In the genomic region with DNA sequence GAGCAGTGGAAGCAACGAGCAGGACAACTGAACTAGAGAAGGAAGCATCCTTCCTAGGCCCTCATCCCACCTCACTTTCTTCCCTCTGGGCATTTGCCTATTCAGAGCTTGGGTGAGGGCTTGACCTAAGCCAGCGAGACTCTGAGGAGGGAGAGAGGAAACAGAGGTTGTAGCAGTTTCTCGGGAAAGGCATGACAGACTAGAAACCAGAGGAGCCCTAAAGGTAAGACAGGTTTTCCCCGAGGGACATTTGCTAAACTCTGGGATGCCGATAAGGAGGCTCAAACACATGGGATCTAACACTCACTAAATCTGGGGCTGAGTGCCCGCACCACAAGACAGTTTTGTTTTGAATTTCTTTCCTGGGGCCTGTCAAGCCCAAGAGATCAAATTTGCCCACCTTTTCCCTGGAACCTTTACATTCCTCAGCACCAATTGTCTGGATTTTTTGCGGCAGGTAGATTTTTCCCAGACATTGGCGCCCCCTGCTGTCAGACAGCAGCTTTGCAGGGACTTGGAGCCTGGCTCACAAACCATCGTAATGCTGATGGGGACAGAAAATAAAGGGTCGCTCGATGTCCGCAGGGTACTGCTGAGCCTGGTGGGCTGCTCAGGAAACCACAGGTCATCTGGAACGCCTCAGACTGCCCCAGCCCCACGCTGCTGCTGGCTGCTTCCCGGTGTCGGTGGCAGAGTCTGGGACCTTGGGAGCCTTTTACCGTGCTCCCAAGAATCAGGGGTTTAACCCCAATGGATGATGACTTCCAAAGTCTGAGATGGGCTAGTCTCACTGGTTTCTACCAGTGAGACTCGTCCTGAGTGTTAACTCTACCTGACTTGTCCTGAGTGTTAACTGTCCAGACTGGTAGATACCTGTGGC, we compare ENCODE assay signal across 8 cellular contexts. TPM values are rescaled to one million over a fixed set of nuclear protein-coding genes. Genes with fewer than 3 reads are reported as not detected.
DNase-seq lines count a peak whose midpoint lies in the region; ATAC-seq and TF ChIP-seq lines count a peak whose summit lies in the region.

No MANE protein-coding gene starts in this region.

- in situ Hi-C loops in Caki2 (cut with HindIII; ENCODE audit: low pct_unique_long_range_greater_than_20kb, low sequenced_read_pairs): no loop called here

- H3K4me1 Mint-ChIP-seq in endodermal cell: peaks cover 6% of the 10 kb centered on the region
- peaks cover 26% of the 10 kb centered on the region for H3K4me1 Mint-ChIP-seq in nephron progenitor cell
- H3K4me1 Mint-ChIP-seq in type B pancreatic cell (ENCODE audit: unreplicated experiment): peaks cover 10% of the 10 kb centered on the region

- TF ChIP-seq CTCF in endodermal cell (conservative IDR thresholded peaks at IDR 0.05) (peak; percentile 97), nephron progenitor cell (IDR thresholded peaks at IDR 0.05) (peak; percentile 98), type B pancreatic cell (conservative IDR thresholded peaks at IDR 0.05) (peak; percentile 98)

- H3K4me3 Mint-ChIP-seq in endodermal cell (no peak overlapping the region), nephron progenitor cell (no peak overlapping the region), type B pancreatic cell (no peak overlapping the region)

- H3K9ac ChIP-seq in HUES48 (ENCODE audit: low read depth, low read length) (no peak overlapping the region), endodermal cell (ENCODE audit: extremely low read depth, low read length, poor library complexity, severe bottlenecking) (no peak overlapping the region)

- H3K36me3 Mint-ChIP-seq in endodermal cell (ENCODE audit: low read depth) (no peaks in the 10 kb centered on the region), nephron progenitor cell (ENCODE audit: low read depth) (no peaks in the 10 kb centered on the region), type B pancreatic cell (no peaks in the 10 kb centered on the region)

- no peak for ATAC-seq in HG02840 (IDR thresholded peaks at IDR 0.05; ENCODE audit: low FRiP score, unreplicated experiment)
- ATAC-seq in GM19328 (IDR thresholded peaks at IDR 0.05; ENCODE audit: unreplicated experiment): no peak

- H3K9me3 Mint-ChIP-seq in endodermal cell (peaks cover 6% of the 10 kb centered on the region), nephron progenitor cell (peaks cover 19% of the 10 kb centered on the region), type B pancreatic cell (peaks cover 5% of the 10 kb centered on the region)

- H3K9me3 ChIP-seq in HUES48 (ENCODE audit: control insufficient read depth, insufficient read depth, low read length) (no peaks in the 10 kb centered on the region), endodermal cell (ENCODE audit: control insufficient read depth, low read length) (peaks cover 12% of the 10 kb centered on the region)

- 39 to 43% methylated on average over 13 to 18 of the region's 18 CpGs for WGBS in endodermal cell (ENCODE audit: insufficient coverage in 1 of 2, insufficient read length in 1 of 2), 2 experiments

- peak overlapping the region; percentile 42; the same call in 1 of the 2 replicates for H3K4me3 ChIP-seq in HUES48 (ENCODE audit: low read depth, low read length)
- no peak overlapping the region for H3K4me3 ChIP-seq in endodermal cell (ENCODE audit: low read length)

- DNase-seq in Caki2 (ENCODE audit: low read depth) (peak; percentile 25), endodermal cell (peak; percentile 92), nephron progenitor cell (peak; percentile 75), type B pancreatic cell (ENCODE audit: extremely low spot score, unreplicated experiment) (no peak)
- peak; percentile 37 to 44 for DNase-seq in activated CD4-positive, alpha-beta T cell treated with anti-CD3 and anti-CD28 coated beads, Interleukin-2, amount 50 U/mL, for 24 hours (ENCODE audit: low read depth in 1 of 2, low spot score in 1 of 2)

- no peak overlapping the region for H3K27ac ChIP-seq in HUES48 (ENCODE audit: low read depth, low read length)
- no peak overlapping the region for H3K27ac ChIP-seq in endodermal cell (ENCODE audit: low read depth, low read length)

- H3K4me1 ChIP-seq in HUES48 (ENCODE audit: control insufficient read depth, insufficient read depth, low read length): peaks cover 14% of the 10 kb centered on the region
- no peaks in the 10 kb centered on the region for H3K4me1 ChIP-seq in endodermal cell (ENCODE audit: control insufficient read depth, insufficient read depth, low read length)

- H3K27me3 Mint-ChIP-seq in endodermal cell (ENCODE audit: insufficient read depth) (peaks cover 20% of the 10 kb centered on the region), nephron progenitor cell (ENCODE audit: low read depth, poor library complexity) (peaks cover 12% of the 10 kb centered on the region), type B pancreatic cell (no peaks in the 10 kb centered on the region)

- peaks cover 10% of the 10 kb centered on the region for H3K27me3 ChIP-seq in HUES48 (ENCODE audit: control insufficient read depth, insufficient read depth, low read length)
- peaks cover 12% of the 10 kb centered on the region for H3K27me3 ChIP-seq in endodermal cell (ENCODE audit: control insufficient read depth, insufficient read depth, low read length, poor library complexity, severe bottlenecking)

- H3K36me3 ChIP-seq in HUES48 (ENCODE audit: control insufficient read depth, insufficient read depth, low read length) (no peaks in the 10 kb centered on the region), endodermal cell (ENCODE audit: control insufficient read depth, insufficient read depth, low read length) (no peaks in the 10 kb centered on the region)

- H3K27ac Mint-ChIP-seq in endodermal cell (no peak overlapping the region), nephron progenitor cell (no peak overlapping the region), type B pancreatic cell (no peak overlapping the region)

RNA-seq across cellular contexts. Expression of a gene that starts 23.4 kb away (rescaled TPM):
- total RNA-seq in Caki2 (2014; rRNA removed; shearing (Covaris generic); ENCODE audit: low replicate concordance): 6.0 and 11.5 TPM in 2 replicates
- total RNA-seq in endodermal cell (10 to 100 TPM in 1 of 2 donors, 1 to 10 TPM in 1; 7.1 to 10.7 TPM), type B pancreatic cell (ENCODE audit: low replicate concordance) (29.6 and 32.4 TPM in 2 replicates)
- polyA plus RNA-seq in endodermal cell (2013, experiment 1 of 2): 10.4 TPM
- 9.3 TPM for polyA plus RNA-seq in endodermal cell (2013, experiment 2 of 2)
